Comparison of ENCODE assay signal across 23 cellular contexts in genomic region chr13:71721117-71721516, GRCh38.
"Had no signal": no experiment of that assay in that cellular context is flagged by ENCODE, and none has a peak within 500 bp of the region (broad histone marks: within the 10 kb centered on the region; RNA-seq: fewer than 3 reads in every experiment).

No MANE protein-coding gene starts in this region.

- H3K4me3 Mint-ChIP-seq: activated CD4-positive, alpha-beta T cell treated with anti-CD3 and anti-CD28 coated beads for 36 hours; activated CD8-positive, alpha-beta memory T cell treated with anti-CD3 and anti-CD28 coated beads, Interleukin-2, amount 10 ng/mL, durations not matched to agents 7 days and 5 days; activated CD8-positive, alpha-beta T cell treated with anti-CD3 and anti-CD28 coated beads, Interleukin-2, amount 10 ng/mL, durations not matched to agents 7 days and 5 days; central memory CD8-positive, alpha-beta T cell; dendritic cell treated with granulocyte-macrophage colony-stimulating factor and Interleukin-4, amounts not matched to agents 40 ng/mL and 50 ng/mL, for 4 days; endodermal cell; immature natural killer cell; naive thymus-derived CD4-positive, alpha-beta T cell had no signal

- H3K36me3 Mint-ChIP-seq: activated CD8-positive, alpha-beta memory T cell treated with anti-CD3 and anti-CD28 coated beads, Interleukin-2, amount 10 ng/mL, durations not matched to agents 7 days and 5 days; activated naive CD4-positive, alpha-beta T cell treated with anti-CD3 and anti-CD28 coated beads, Interleukin-2, amount 50 U/mL, for 72 hours; immature natural killer cell; naive thymus-derived CD4-positive, alpha-beta T cell had no signal

- H3K9me3 Mint-ChIP-seq: activated naive CD4-positive, alpha-beta T cell treated with anti-CD3 and anti-CD28 coated beads, Interleukin-2, amount 50 U/mL, for 72 hours; activated T-helper 2 cell treated with anti-CD3 and anti-CD28 coated beads, Interferon-gamma antibody, Interleukin-2, Interleukin-4, amounts not matched to agents 10 μg/mL and 5 μg/mL and 100 μg/mL, durations not matched to agents 14 hours and 24 hours and 36 hours; central memory CD8-positive, alpha-beta T cell; dendritic cell treated with granulocyte-macrophage colony-stimulating factor and Interleukin-4, amounts not matched to agents 40 ng/mL and 50 ng/mL, for 4 days; endodermal cell; naive thymus-derived CD4-positive, alpha-beta T cell had no signal

- DNase-seq: activated CD4-positive, alpha-beta T cell treated with anti-CD3 and anti-CD28 coated beads for 36 hours; activated CD4-positive, CD25-positive, alpha-beta regulatory T cell; activated CD8-positive, alpha-beta memory T cell treated with anti-CD3 and anti-CD28 coated beads, Interleukin-2, amount 10 ng/mL, durations not matched to agents 7 days and 5 days; activated CD8-positive, alpha-beta T cell treated with anti-CD3 and anti-CD28 coated beads, Interleukin-2, amount 10 ng/mL, durations not matched to agents 7 days and 5 days; activated naive CD4-positive, alpha-beta T cell; activated T-cell treated with anti-CD3 and anti-CD28 coated beads, Interleukin-2, amount 50 U/mL, for 48 hours; endodermal cell; foreskin fibroblast; head of caudate nucleus; hippocampal formation; immature natural killer cell; midbrain; naive thymus-derived CD4-positive, alpha-beta T cell; posterior cingulate gyrus; right cardiac atrium; spleen; stimulated activated CD4-positive, alpha-beta T cell treated with anti-CD3 and anti-CD28 coated beads, Interleukin-2, amount 100 ng/mL, for 48 hours; stimulated activated naive CD4-positive, alpha-beta T cell treated with Interleukin-2 at 50 U/mL for 16 hours had no signal

- H3K27me3 Mint-ChIP-seq: activated CD4-positive, alpha-beta T cell treated with anti-CD3 and anti-CD28 coated beads for 36 hours; activated CD8-positive, alpha-beta memory T cell treated with anti-CD3 and anti-CD28 coated beads, Interleukin-2, amount 10 ng/mL, durations not matched to agents 7 days and 5 days; central memory CD8-positive, alpha-beta T cell; dendritic cell treated with granulocyte-macrophage colony-stimulating factor and Interleukin-4, amounts not matched to agents 40 ng/mL and 50 ng/mL, for 4 days; naive thymus-derived CD4-positive, alpha-beta T cell had no signal

- H3K27ac Mint-ChIP-seq: activated CD4-positive, alpha-beta T cell treated with anti-CD3 and anti-CD28 coated beads for 36 hours; activated CD8-positive, alpha-beta memory T cell treated with anti-CD3 and anti-CD28 coated beads, Interleukin-2, amount 10 ng/mL, durations not matched to agents 7 days and 5 days; activated CD8-positive, alpha-beta T cell treated with anti-CD3 and anti-CD28 coated beads, Interleukin-2, amount 10 ng/mL, durations not matched to agents 7 days and 5 days; activated naive CD4-positive, alpha-beta T cell treated with anti-CD3 and anti-CD28 coated beads, Interleukin-2, amount 50 U/mL, for 72 hours; activated T-helper 2 cell treated with anti-CD3 and anti-CD28 coated beads, Interferon-gamma antibody, Interleukin-2, Interleukin-4, amounts not matched to agents 10 μg/mL and 5 μg/mL and 100 μg/mL, durations not matched to agents 14 hours and 24 hours and 36 hours; dendritic cell treated with granulocyte-macrophage colony-stimulating factor and Interleukin-4, amounts not matched to agents 40 ng/mL and 50 ng/mL, for 4 days; endodermal cell; immature natural killer cell; naive thymus-derived CD4-positive, alpha-beta T cell had no signal

- H3K4me1 Mint-ChIP-seq: activated CD4-positive, alpha-beta T cell treated with anti-CD3 and anti-CD28 coated beads for 36 hours; activated CD8-positive, alpha-beta memory T cell treated with anti-CD3 and anti-CD28 coated beads, Interleukin-2, amount 10 ng/mL, durations not matched to agents 7 days and 5 days; central memory CD8-positive, alpha-beta T cell; endodermal cell; immature natural killer cell; naive thymus-derived CD4-positive, alpha-beta T cell had no signal

- ATAC-seq: activated CD4-positive, alpha-beta T cell treated with anti-CD3 and anti-CD28 coated beads for 36 hours; activated CD8-positive, alpha-beta memory T cell treated with anti-CD3 and anti-CD28 coated beads, Interleukin-2, amount 10 ng/mL, durations not matched to agents 7 days and 5 days; activated CD8-positive, alpha-beta T cell treated with anti-CD3 and anti-CD28 coated beads, Interleukin-2, amount 10 ng/mL, durations not matched to agents 7 days and 5 days; activated naive CD4-positive, alpha-beta T cell treated with anti-CD3 and anti-CD28 coated beads, Interleukin-2, amount 50 U/mL, for 72 hours; esophagus mucosa; naive thymus-derived CD4-positive, alpha-beta T cell; right cardiac atrium had no signal
